ENCODE assay signal across 33 cellular contexts in genomic region chr1:4596486-4596885, GRCh38. TPM values are rescaled to one million over a fixed set of nuclear protein-coding genes. Genes with fewer than 3 reads are reported as not detected.
"Had no signal": no experiment of that assay in that cellular context is flagged by ENCODE, and none has a peak within 500 bp of the region (broad histone marks: within the 10 kb centered on the region; RNA-seq: fewer than 3 reads in every experiment).

No MANE protein-coding gene starts in this region.

- DNase-seq: colonic mucosa; effector memory CD4-positive, alpha-beta T cell; erythroblast; esophagus squamous epithelium; foreskin melanocyte; glutamatergic neuron; heart right ventricle; hippocampal formation; kidney glomerular epithelial cell; left ventricle myocardium superior; lower lobe of right lung; mucosa of descending colon; naive B cell; nucleus accumbens; ovary; retina; right lobe of liver; stimulated activated CD4-positive, alpha-beta T cell treated with anti-CD3 and anti-CD28 coated beads, Interleukin-2, amount 100 ng/mL, for 24 hours; stimulated activated CD4-positive, alpha-beta T cell treated with anti-CD3 and anti-CD28 coated beads, Interleukin-4, amount 100 ng/mL, for 24 hours; stimulated activated naive CD4-positive, alpha-beta T cell treated with Interleukin-2 at 50 U/mL for 16 hours; substantia nigra; testis; upper lobe of left lung had no signal

- H3K4me1 ChIP-seq: colonic mucosa, esophagus squamous epithelium, heart right ventricle, lower lobe of right lung, right lobe of liver, testis, tibial artery, upper lobe of left lung had no signal

- H3K27ac Mint-ChIP-seq: dendritic cell treated with granulocyte-macrophage colony-stimulating factor and Interleukin-4, amounts not matched to agents 40 ng/mL and 50 ng/mL, for 4 days; mesothelial cell of epicardium; naive B cell; nephron; stimulated activated effector memory CD8-positive, alpha-beta T cell treated with anti-CD3 and anti-CD28 coated beads, Interleukin-12 subunit alpha, Interleukin-12 subunit beta, amount 100 ng/mL, for 72 hours had no signal

- H3K27me3 Mint-ChIP-seq: dendritic cell treated with granulocyte-macrophage colony-stimulating factor and Interleukin-4, amounts not matched to agents 40 ng/mL and 50 ng/mL, for 4 days had no signal

- H3K4me2 ChIP-seq: smooth muscle cell had no signal

- H3K9me3 Mint-ChIP-seq: central memory CD8-positive, alpha-beta T cell; dendritic cell treated with granulocyte-macrophage colony-stimulating factor and Interleukin-4, amounts not matched to agents 40 ng/mL and 50 ng/mL, for 4 days; mesothelial cell of epicardium; nephron; stimulated activated effector memory CD8-positive, alpha-beta T cell treated with anti-CD3 and anti-CD28 coated beads, Interleukin-12 subunit alpha, Interleukin-12 subunit beta, amount 100 ng/mL, for 72 hours had no signal

- H3K4me3 Mint-ChIP-seq: central memory CD8-positive, alpha-beta T cell; dendritic cell treated with granulocyte-macrophage colony-stimulating factor and Interleukin-4, amounts not matched to agents 40 ng/mL and 50 ng/mL, for 4 days; mesothelial cell of epicardium; naive B cell; nephron; stimulated activated effector memory CD8-positive, alpha-beta T cell treated with anti-CD3 and anti-CD28 coated beads, Interleukin-12 subunit alpha, Interleukin-12 subunit beta, amount 100 ng/mL, for 72 hours had no signal

- ATAC-seq: heart right ventricle; left ventricle myocardium superior; lower lobe of right lung; mucosa of descending colon; right lobe of liver; stimulated activated effector memory CD8-positive, alpha-beta T cell treated with anti-CD3 and anti-CD28 coated beads, Interleukin-12 subunit alpha, Interleukin-12 subunit beta, amount 100 ng/mL, for 72 hours had no signal

- H3K36me3 Mint-ChIP-seq: mesothelial cell of epicardium; naive B cell; stimulated activated effector memory CD8-positive, alpha-beta T cell treated with anti-CD3 and anti-CD28 coated beads, Interleukin-12 subunit alpha, Interleukin-12 subunit beta, amount 100 ng/mL, for 72 hours had no signal

- H3K9me3 ChIP-seq: colonic mucosa, esophagus squamous epithelium, lower lobe of right lung, mucosa of descending colon, ovary, right lobe of liver, testis, tibial artery, upper lobe of left lung had no signal

- H3K27ac ChIP-seq: colonic mucosa, esophagus squamous epithelium, heart right ventricle, lower lobe of right lung, ovary, right lobe of liver, testis, tibial artery, upper lobe of left lung had no signal

- H3K27me3 ChIP-seq: colonic mucosa, ovary, right lobe of liver, testis had no signal

- H3K4me3 ChIP-seq: colonic mucosa, esophagus squamous epithelium, heart right ventricle, lower lobe of right lung, mucosa of descending colon, ovary, right lobe of liver, smooth muscle cell, testis, tibial artery, upper lobe of left lung had no signal

- H3K36me3 ChIP-seq: colonic mucosa, esophagus squamous epithelium, heart right ventricle, lower lobe of right lung, ovary, right lobe of liver, tibial artery, upper lobe of left lung had no signal

- H3K4me1 Mint-ChIP-seq: central memory CD8-positive, alpha-beta T cell; mesothelial cell of epicardium; naive B cell; nephron; stimulated activated effector memory CD8-positive, alpha-beta T cell treated with anti-CD3 and anti-CD28 coated beads, Interleukin-12 subunit alpha, Interleukin-12 subunit beta, amount 100 ng/mL, for 72 hours had no signal

RNA-seq across cellular contexts. Expression of gene AJAP1, which starts 57.9 kb away (rescaled TPM):
- total RNA-seq: chondrocyte, endothelial cell of umbilical vein, pulmonary artery endothelial cell had no signal
- polyA plus RNA-seq: endothelial cell of umbilical vein had no signal
